Comparison of ENCODE assay signal across 19 cellular contexts in genomic region chr5:55908804-55909203, GRCh38. TPM values are rescaled to one million over a fixed set of nuclear protein-coding genes. Genes with fewer than 3 reads are reported as not detected.
A peak's percentile ranks its signal among the peaks of the same experiment; 100 is the strongest.
DNase-seq lines count a peak whose midpoint lies in the region; ATAC-seq and TF ChIP-seq lines count a peak whose summit lies in the region.
"Had no signal": no experiment of that assay in that cellular context is flagged by ENCODE, and none has a peak within 500 bp of the region (broad histone marks: within the 10 kb centered on the region; RNA-seq: fewer than 3 reads in every experiment).

No MANE protein-coding gene starts in this region.

- WGBS in IMR-90 (ENCODE audit: extremely low coverage in 2 of 2, insufficient read length in 1 of 2), 2 experiments: no CpG with 5 or more reads among the region's 1 CpG

- dilution Hi-C loops in IMR-90 (cut with HindIII; ENCODE audit: low sequenced_read_pairs, unreplicated experiment): no loop called here

- DNase-seq in AG10803 (ENCODE audit: low read depth): peak; percentile 52
- no peak for DNase-seq in IMR-90
- peak; percentile 40 for DNase-seq in dedifferentiated amniotic fluid mesenchymal stem cell (ENCODE audit: extremely low spot score)
- peak; percentile 34 for DNase-seq in fibroblast of the aortic adventitia (ENCODE audit: low read depth)
- no peak for DNase-seq in BE2C
- DNase-seq in omental fat pad (ENCODE audit: low spot score): no peak
- DNase-seq: CD4-positive, CD25-positive, alpha-beta regulatory T cell; CD8-positive, alpha-beta T cell; DMS 273 treated with DMSO at 0.1 percent for 48 hours; DMS79; EL; GDM1; GOT3; HFFc6 had no signal

- no peak overlapping the region for H3K27ac ChIP-seq in IMR-90 (ENCODE audit: insufficient read depth, low read length)
- H3K27ac ChIP-seq: BLaER1, C4-2B had no signal

- H3K4me2 ChIP-seq in IMR-90 (ENCODE audit: low read depth, low read length): no peak overlapping the region
- H3K4me2 ChIP-seq: BLaER1 had no signal

- H3K4ac ChIP-seq in IMR-90 (ENCODE audit: low read depth, low read length): no peak overlapping the region

- TF ChIP-seq CTCF in AG10803 (conservative IDR thresholded peaks at IDR 0.05; ENCODE audit: low read length): no peak
- no peak for TF ChIP-seq CTCF in IMR-90 (conservative IDR thresholded peaks at IDR 0.05; ENCODE audit: low read depth, low read length)
- no peak for TF ChIP-seq CTCF in fibroblast of the aortic adventitia (IDR thresholded peaks at IDR 0.05; ENCODE audit: insufficient read depth, low read length)
- no peak for TF ChIP-seq CTCF in BE2C (IDR thresholded peaks at IDR 0.05; ENCODE audit: low read depth, low read length)
- TF ChIP-seq CTCF in omental fat pad (IDR thresholded peaks at IDR 0.05): no peak

- intact Hi-C loops in IMR-90 (cut with micrococcal nuclease): no loop called here

- H3K14ac ChIP-seq in IMR-90 (replicated peaks; ENCODE audit: low read depth, low read length): no peak overlapping the region

- no peak overlapping the region for H2BK5ac ChIP-seq in IMR-90 (ENCODE audit: low read depth, low read length, poor library complexity, severe bottlenecking)

- H3K23ac ChIP-seq in IMR-90 (ENCODE audit: low read depth, low read length): no peak overlapping the region

- no peaks in the 10 kb centered on the region for H4K20me1 ChIP-seq in IMR-90 (ENCODE audit: insufficient read depth, low read length)
- H4K20me1 ChIP-seq: BLaER1 had no signal

- no peaks in the 10 kb centered on the region for H3K79me1 ChIP-seq in IMR-90 (ENCODE audit: low read depth in 1 of 2, low read length in 2 of 2)

- no peak overlapping the region for H4K91ac ChIP-seq in IMR-90 (ENCODE audit: insufficient read depth, low read depth, low read length)

- no peaks in the 10 kb centered on the region; the same call in 1 of the 2 replicates for H3K4me1 ChIP-seq in IMR-90 (ENCODE audit: control insufficient read depth, insufficient read depth, low read length)
- no peaks in the 10 kb centered on the region for H3K4me1 ChIP-seq in BE2C
- H3K4me1 ChIP-seq: BLaER1, HAP-1 had no signal

- H3K9me3 ChIP-seq in IMR-90 (ENCODE audit: control insufficient read depth, insufficient read depth, low read length): no peaks in the 10 kb centered on the region; the same call in 1 of the 2 replicates
- no peaks in the 10 kb centered on the region for H3K9me3 ChIP-seq in BE2C
- H3K9me3 ChIP-seq: BLaER1, HAP-1 had no signal

- POLR2A ChIA-PET in IMR-90 (lab: Charles Lee; ENCODE audit: unreplicated experiment): no interaction called here

- H3K4me3 ChIP-seq in AG10803 (ENCODE audit: low read length): no peak overlapping the region
- H3K4me3 ChIP-seq in IMR-90 (ENCODE audit: insufficient read depth, low read depth, low read length): no peak overlapping the region
- no peak overlapping the region for H3K4me3 ChIP-seq in fibroblast of the aortic adventitia (ENCODE audit: low read depth, low read length)
- H3K4me3 ChIP-seq in BE2C (ENCODE audit: low read depth, low read length): no peak overlapping the region
- H3K4me3 ChIP-seq: BLaER1, HAP-1 had no signal

- no peak overlapping the region for H2BK20ac ChIP-seq in IMR-90 (ENCODE audit: low read depth, low read length)

- no peaks in the 10 kb centered on the region; the same call in 1 of the 2 replicates for H3K9me1 ChIP-seq in IMR-90 (ENCODE audit: insufficient read depth, low read length)

- no peak for TF ChIP-seq POLR2A in IMR-90 (IDR thresholded peaks at IDR 0.05; ENCODE audit: low read depth, low read length)

- no peak overlapping the region for H2AK5ac ChIP-seq in IMR-90 (ENCODE audit: low read depth, low read length)

- no peak overlapping the region for H4K8ac ChIP-seq in IMR-90 (ENCODE audit: low read depth in 2 of 2, low read length in 2 of 2)

- H3K36me3 ChIP-seq in IMR-90 (ENCODE audit: control insufficient read depth, insufficient read depth, low read length) (no peaks in the 10 kb centered on the region), BE2C (no peaks in the 10 kb centered on the region)
- H3K36me3 ChIP-seq: BLaER1, HAP-1 had no signal

- H4K5ac ChIP-seq in IMR-90 (ENCODE audit: low read depth, low read length): no peak overlapping the region

- no peak overlapping the region for H2BK120ac ChIP-seq in IMR-90 (ENCODE audit: low read depth, low read length)

- no peak overlapping the region for H2AK9ac ChIP-seq in IMR-90 (replicated peaks; ENCODE audit: low read depth, low read length, poor library complexity)

- H3K27me3 ChIP-seq in IMR-90 (ENCODE audit: control insufficient read depth, insufficient read depth, low read length) (no peaks in the 10 kb centered on the region), BE2C (no peaks in the 10 kb centered on the region)
- H3K27me3 ChIP-seq: BLaER1 had no signal

- no peak overlapping the region for H2BK15ac ChIP-seq in IMR-90 (ENCODE audit: low read depth, low read length)

- no peak for TF ChIP-seq RAD21 in IMR-90 (IDR thresholded peaks at IDR 0.05; ENCODE audit: low read length)

- H2AFZ ChIP-seq in IMR-90 (replicated peaks; ENCODE audit: low read length, poor library complexity): no peak overlapping the region

- H3K56ac ChIP-seq in IMR-90 (ENCODE audit: extremely low read depth, insufficient read depth, low read length): no peak overlapping the region

- ATAC-seq in IMR-90 (ENCODE audit: low read depth): peak; percentile 27; the same call in 1 of the 2 replicates
- ATAC-seq in GM18868 (IDR thresholded peaks at IDR 0.05; ENCODE audit: unreplicated experiment): no peak
- ATAC-seq in HG02840 (IDR thresholded peaks at IDR 0.05; ENCODE audit: low FRiP score, unreplicated experiment): no peak
- ATAC-seq in omental fat pad (ENCODE audit: low FRiP score): no peak
- ATAC-seq: CD8-positive, alpha-beta T cell had no signal

- BruUV-seq in IMR-90 (replicated peaks; lab: Mats Ljungman, UMichigan): no TSS peak

- no peak overlapping the region for H3K9ac ChIP-seq in IMR-90 (ENCODE audit: low read depth, low read length)
- H3K9ac ChIP-seq: BLaER1 had no signal

- in situ Hi-C loops in IMR-90 (cut with MboI; ENCODE audit: low sequenced_read_pairs): loop anchor here (25.0 kb wide), 1 partner anchor 572 kb away; no protein-coding TSS in a partner anchor

- H3K18ac ChIP-seq in IMR-90 (ENCODE audit: low read depth, low read length): no peak overlapping the region

- CTCF ChIA-PET in IMR-90 (lab: Yijun Ruan, JAX): interaction anchor here (0.7 kb wide), 1 partner anchor 10 kb away, joined by 3 read pairs; no protein-coding TSS in a partner anchor

TF ChIP-seq in IMR-90, 13 proteins besides CTCF, POLR2A, EP300 and RAD21:
- TF ChIP-seq FOS (IDR thresholded peaks at IDR 0.05; ENCODE audit: low read depth, low read length) (no peak), CEBPB (IDR thresholded peaks at IDR 0.05; ENCODE audit: low read depth, low read length) (peak; percentile 51; the same call in 1 of the 2 replicates)

RNA-seq across cellular contexts. Expression of gene IL31RA, which starts 57.6 kb away (rescaled TPM):
- 0.56 and 0.90 TPM in 2 replicates for total RNA-seq in IMR-90 (2012; rRNA removed)
- polyA plus RNA-seq in IMR-90 (2012; rRNA removed): 0.34 and 0.39 TPM in 2 replicates
- polyA plus RNA-seq in IMR-90 (2012; cell fraction: cytosol; rRNA removed): 0.10 and 0.13 TPM in 2 replicates
- polyA plus RNA-seq in IMR-90 (2012; cell fraction: nucleus; rRNA removed; ENCODE audit: low replicate concordance): 0.07 and 0.80 TPM in 2 replicates
- 0.72 and 0.74 TPM in 2 replicates for total RNA-seq in fibroblast of the aortic adventitia (ENCODE audit: low replicate concordance)
- polyA plus RNA-seq in BE2C (2012; ENCODE audit: insufficient read depth, insufficient read length, low read depth): not detected
- not detected for total RNA-seq in omental fat pad
- total RNA-seq: CD4-positive, CD25-positive, alpha-beta regulatory T cell; CD8-positive, alpha-beta T cell had no signal
- polyA plus RNA-seq: CD4-positive, CD25-positive, alpha-beta regulatory T cell had no signal

Comparison
In these comparisons a context has a peak if more than half of its experiments do, and no peak if none do; other contexts are left out.
1. DNase-seq: peak in AG10803 (single experiment), dedifferentiated amniotic fluid mesenchymal stem cell (single experiment) and fibroblast of the aortic adventitia (single experiment); none in IMR-90 (single experiment), BE2C (single experiment) and omental fat pad (single experiment).